Comparison of ENCODE assay signal across 2 cellular contexts in genomic region chr6:106702046-106702445, GRCh38.
TF ChIP-seq lines count a peak whose summit lies in the region.

No MANE protein-coding gene starts in this region.

TF ChIP-seq in HepG2, 621 proteins besides CTCF, POLR2A, EP300 and RAD21 (continued from another document):
- 0 out of 2 replicates have a peak, but pooled peaks have one; percentile 12 for TF ChIP-seq ZNF362 (CRISPR knock-in tag; IDR thresholded peaks at IDR 0.05; ENCODE audit: borderline replicate concordance)
TF ChIP-seq in HepG2: peak in this region for 1.

TF ChIP-seq in SK-N-SH, 30 proteins besides CTCF, POLR2A, EP300 and RAD21 (continued from another document):
- TF ChIP-seq, protein P1, sequence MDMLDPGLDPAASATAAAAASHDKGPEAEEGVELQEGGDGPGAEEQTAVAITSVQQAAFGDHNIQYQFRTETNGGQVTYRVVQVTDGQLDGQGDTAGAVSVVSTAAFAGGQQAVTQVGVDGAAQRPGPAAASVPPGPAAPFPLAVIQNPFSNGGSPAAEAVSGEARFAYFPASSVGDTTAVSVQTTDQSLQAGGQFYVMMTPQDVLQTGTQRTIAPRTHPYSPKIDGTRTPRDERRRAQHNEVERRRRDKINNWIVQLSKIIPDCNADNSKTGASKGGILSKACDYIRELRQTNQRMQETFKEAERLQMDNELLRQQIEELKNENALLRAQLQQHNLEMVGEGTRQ (IDR thresholded peaks at IDR 0.05; ENCODE audit: borderline replicate concordance, low read depth, low read length): no peak
- TF ChIP-seq SMC3 (IDR thresholded peaks at IDR 0.05; ENCODE audit: low read depth, low read length) (no peak), MAX (IDR thresholded peaks at IDR 0.05; ENCODE audit: low read depth) (no peak), NRF1 (IDR thresholded peaks at IDR 0.05; ENCODE audit: low read depth, low read length) (no peak)
TF ChIP-seq in SK-N-SH: peak in this region for 0.
